ENCODE assay signal across 17 cellular contexts in the genomic region with DNA sequence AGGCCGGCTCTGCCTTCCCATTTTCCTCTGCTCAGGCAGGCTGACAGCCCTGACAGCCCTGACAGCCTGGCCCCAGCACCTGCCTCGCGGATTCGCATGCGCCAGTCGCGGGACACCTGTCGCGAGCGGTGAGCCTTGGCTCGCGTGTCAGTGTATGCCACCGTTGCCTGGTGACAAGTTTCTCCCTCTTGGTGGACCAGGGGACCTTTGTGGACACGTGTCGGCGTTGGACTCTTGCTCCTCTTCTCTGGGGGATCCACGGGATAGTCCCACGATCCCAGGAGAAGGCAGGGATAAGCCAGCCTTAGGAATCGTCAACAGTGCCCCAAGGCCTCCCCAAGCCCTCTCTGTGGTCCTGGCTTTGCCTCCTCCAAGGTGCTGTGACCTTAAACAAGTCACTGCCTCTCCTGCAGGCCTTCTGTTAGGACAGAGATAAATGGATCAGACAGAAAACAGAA. TPM values are rescaled to one million over a fixed set of nuclear protein-coding genes. Genes with fewer than 3 reads are reported as not detected.
A peak's percentile ranks its signal among the peaks of the same experiment; 100 is the strongest.
DNase-seq lines count a peak whose midpoint lies in the region; TF ChIP-seq lines count a peak whose summit lies in the region.
"Had no signal": no experiment of that assay in that cellular context is flagged by ENCODE, and none has a peak within 500 bp of the region (broad histone marks: within the 10 kb centered on the region; RNA-seq: fewer than 3 reads in every experiment).

No MANE protein-coding gene starts in this region.

- H3K4me1 Mint-ChIP-seq in endodermal cell (peaks cover 4% of the 10 kb centered on the region), osteocyte (ENCODE audit: unreplicated experiment) (peaks cover 10% of the 10 kb centered on the region)

- TF ChIP-seq CTCF in endodermal cell (conservative IDR thresholded peaks at IDR 0.05), result no peak
- TF ChIP-seq CTCF in osteocyte (IDR thresholded peaks at IDR 0.05), result no peak

- peaks cover 41% of the 10 kb centered on the region for H3K9me3 Mint-ChIP-seq in endodermal cell
- H3K9me3 Mint-ChIP-seq in osteocyte (ENCODE audit: unreplicated experiment), result peaks cover 5% of the 10 kb centered on the region

- no peaks in the 10 kb centered on the region for H3K9me3 ChIP-seq in endodermal cell (ENCODE audit: control insufficient read depth, low read length)

- H3K27ac Mint-ChIP-seq in endodermal cell (no peak overlapping the region), osteocyte (ENCODE audit: unreplicated experiment) (no peak overlapping the region)
- H3K27ac Mint-ChIP-seq: CD14-positive monocyte had no signal

- H3K9ac ChIP-seq in endodermal cell (ENCODE audit: extremely low read depth, low read length, poor library complexity, severe bottlenecking), result no peak overlapping the region
- H3K9ac ChIP-seq: KMS-11 had no signal

- H3K36me3 Mint-ChIP-seq in endodermal cell (ENCODE audit: low read depth), result peaks cover 3% of the 10 kb centered on the region
- H3K36me3 Mint-ChIP-seq in osteocyte (ENCODE audit: unreplicated experiment), result no peaks in the 10 kb centered on the region

- peak; percentile 1 for DNase-seq in stimulated activated CD4-positive, alpha-beta T cell treated with anti-CD3 and anti-CD28 coated beads, Interleukin-4, amount 100 ng/mL, for 24 hours
- no peak for DNase-seq in stimulated activated CD4-positive, alpha-beta T cell treated with anti-CD3 and anti-CD28 coated beads, Interleukin-15, amount 100 ng/mL, for 24 hours
- DNase-seq in endodermal cell, result peak; percentile 13
- peak; percentile 83 for DNase-seq in osteocyte (ENCODE audit: extremely low spot score, unreplicated experiment)
- no peak for DNase-seq in cerebellar cortex (ENCODE audit: low spot score)
- DNase-seq in NCI-H1092 (lab: John Stamatoyannopoulos, UW), result no peak
- no peak for DNase-seq in NCI-H187 (lab: John Stamatoyannopoulos, UW)
- DNase-seq: ACHN, AML-193, DMS153, NCI-H1048, NCI-H146, NCI-H2081 treated with DMSO at 0.1 percent for 48 hours, NCI-H510A treated with DMSO at 0.1 percent for 48 hours, NCI-H82 had no signal

- no peak overlapping the region for H3K27ac ChIP-seq in endodermal cell (ENCODE audit: low read depth, low read length)
- H3K27ac ChIP-seq: KMS-11 had no signal

- 81 to 82% methylated on average over 13 to 19 of the region's 19 CpGs for WGBS in endodermal cell (ENCODE audit: insufficient coverage in 1 of 2, insufficient read length in 1 of 2), 2 experiments

- peaks cover 60% of the 10 kb centered on the region for H3K27me3 ChIP-seq in endodermal cell (ENCODE audit: control insufficient read depth, insufficient read depth, low read length, poor library complexity, severe bottlenecking)

- H3K4me1 ChIP-seq in endodermal cell (ENCODE audit: control insufficient read depth, insufficient read depth, low read length), result no peaks in the 10 kb centered on the region

- peaks cover 93% of the 10 kb centered on the region for H3K27me3 Mint-ChIP-seq in endodermal cell (ENCODE audit: insufficient read depth)
- H3K27me3 Mint-ChIP-seq in osteocyte (ENCODE audit: unreplicated experiment), result peaks cover 26% of the 10 kb centered on the region

- no peaks in the 10 kb centered on the region for H3K36me3 ChIP-seq in endodermal cell (ENCODE audit: control insufficient read depth, insufficient read depth, low read length)

- no peak overlapping the region for H3K4me3 ChIP-seq in endodermal cell (ENCODE audit: low read length)

- H3K4me3 Mint-ChIP-seq in endodermal cell (no peak overlapping the region), osteocyte (ENCODE audit: unreplicated experiment) (no peak overlapping the region)

RNA-seq across cellular contexts. Expression of gene ZNF273, which starts 18.1 kb away (rescaled TPM):
- total RNA-seq in endodermal cell, result 10 to 100 TPM; 15.5 to 20.5 TPM
- 16.2 TPM for polyA plus RNA-seq in endodermal cell (2013, experiment 1 of 2)
- polyA plus RNA-seq in endodermal cell (2013, experiment 2 of 2), result 16.7 TPM
- 1.8 and 2.8 TPM in 2 replicates for total RNA-seq in osteocyte

Comparison
In these comparisons a context has a peak if more than half of its experiments do, and no peak if none do; other contexts are left out.
1. DNase-seq: peak in stimulated activated CD4-positive, alpha-beta T cell treated with anti-CD3 and anti-CD28 coated beads, Interleukin-4, amount 100 ng/mL, for 24 hours (single experiment), endodermal cell (single experiment) and osteocyte (single experiment); none in stimulated activated CD4-positive, alpha-beta T cell treated with anti-CD3 and anti-CD28 coated beads, Interleukin-15, amount 100 ng/mL, for 24 hours (single experiment), cerebellar cortex (single experiment), NCI-H1092 (single experiment) and NCI-H187 (0 of 2).